In the genomic region with DNA sequence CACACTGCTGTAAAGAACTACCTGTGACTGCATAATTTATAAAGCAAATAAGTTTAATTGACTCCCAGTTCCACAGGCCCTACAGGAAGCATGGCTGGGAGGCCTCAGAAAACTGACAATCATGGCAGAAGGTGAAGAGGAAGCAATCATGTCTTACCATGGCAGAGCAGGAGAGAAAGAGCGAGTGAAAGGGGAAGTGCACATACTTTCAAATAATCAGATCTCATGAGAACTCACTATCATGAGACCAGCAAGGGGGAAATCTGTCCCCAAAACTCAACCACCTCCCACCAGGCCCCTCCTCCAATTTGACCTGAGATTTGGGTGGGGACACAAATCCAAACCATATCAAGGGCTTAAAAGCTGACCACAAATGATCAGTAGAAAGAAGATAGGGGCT, we compare ENCODE assay signal across 18 cellular contexts.
"Had no signal": no experiment of that assay in that cellular context is flagged by ENCODE, and none has a peak within 500 bp of the region (broad histone marks: within the 10 kb centered on the region; RNA-seq: fewer than 3 reads in every experiment).

No MANE protein-coding gene starts in this region.

- H3K9me3 ChIP-seq: body of pancreas, ovary, sigmoid colon had no signal

- DNase-seq: activated CD4-positive, CD25-positive, alpha-beta regulatory T cell; activated effector memory CD4-positive, alpha-beta T cell treated with anti-CD3 and anti-CD28 coated beads, Interleukin-2, amount 50 U/mL, for 16 hours; activated T-cell treated with anti-CD3 and anti-CD28 coated beads, Interleukin-2, amount 50 U/mL, for 1 hour; amniotic stem cell; body of pancreas; central memory CD4-positive, alpha-beta T cell; cortex of kidney; effector CD8-positive, alpha-beta T cell; islet precursor cell; mesendoderm; ovary; sigmoid colon; stimulated activated CD4-positive, alpha-beta T cell treated with anti-CD3 and anti-CD28 coated beads, Interleukin-4, amount 100 ng/mL, for 1 hour; stimulated activated CD8-positive, alpha-beta memory T cell treated with anti-CD3 and anti-CD28 coated beads, Interleukin-4, amount 100 ng/mL, for 48 hours; T-helper 9 cell had no signal

- H3K27ac ChIP-seq: body of pancreas, ovary, sigmoid colon had no signal

- H3K4me1 ChIP-seq: sigmoid colon had no signal

- H3K27me3 Mint-ChIP-seq: stimulated activated naive CD8-positive, alpha-beta T cell treated with anti-CD3 and anti-CD28 coated beads, Interleukin-15, Interleukin-2, amounts not matched to agents 100 ng/mL and 50 ng/mL, for 24 hours had no signal

- H3K27me3 ChIP-seq: body of pancreas, ovary, sigmoid colon had no signal

- H3K27ac Mint-ChIP-seq: activated naive CD4-positive, alpha-beta T cell treated with anti-CD3 and anti-CD28 coated beads, Interleukin-2, amount 50 U/mL, for 72 hours; stimulated activated naive CD8-positive, alpha-beta T cell treated with anti-CD3 and anti-CD28 coated beads, Interleukin-15, Interleukin-2, amounts not matched to agents 100 ng/mL and 50 ng/mL, for 24 hours had no signal

- H3K4me3 ChIP-seq: body of pancreas, ovary, sigmoid colon had no signal

- H3K4me3 Mint-ChIP-seq: stimulated activated naive CD8-positive, alpha-beta T cell treated with anti-CD3 and anti-CD28 coated beads, Interleukin-15, Interleukin-2, amounts not matched to agents 100 ng/mL and 50 ng/mL, for 24 hours had no signal

- ATAC-seq: activated naive CD4-positive, alpha-beta T cell treated with anti-CD3 and anti-CD28 coated beads, Interleukin-2, amount 50 U/mL, for 72 hours; body of pancreas; left lobe of liver had no signal

- H3K36me3 ChIP-seq: ovary, sigmoid colon had no signal
